Comparison of ENCODE assay signal across 1 cellular context in genomic region chr1:16903458-16903796, GRCh38.
TF ChIP-seq lines count a peak whose summit lies in the region.

No MANE protein-coding gene starts in this region.

TF ChIP-seq in IMR-90, 13 proteins besides CTCF, POLR2A, EP300 and RAD21:
- no peak for TF ChIP-seq NFE2L2 (IDR thresholded peaks at IDR 0.05; ENCODE audit: low read depth, low read length)
- TF ChIP-seq USF2 (IDR thresholded peaks at IDR 0.05; ENCODE audit: low read depth, low read length), result no peak
- no peak for TF ChIP-seq SMC3 (IDR thresholded peaks at IDR 0.05; ENCODE audit: low read depth, low read length)
- no peak for TF ChIP-seq RFX5 (IDR thresholded peaks at IDR 0.05; ENCODE audit: low read depth, low read length)
- no peak for TF ChIP-seq BHLHE40 (IDR thresholded peaks at IDR 0.05; ENCODE audit: low read depth, low read length)
- TF ChIP-seq MAZ (IDR thresholded peaks at IDR 0.05; ENCODE audit: borderline replicate concordance, low read depth, low read length), result no peak
- TF ChIP-seq, protein P1, sequence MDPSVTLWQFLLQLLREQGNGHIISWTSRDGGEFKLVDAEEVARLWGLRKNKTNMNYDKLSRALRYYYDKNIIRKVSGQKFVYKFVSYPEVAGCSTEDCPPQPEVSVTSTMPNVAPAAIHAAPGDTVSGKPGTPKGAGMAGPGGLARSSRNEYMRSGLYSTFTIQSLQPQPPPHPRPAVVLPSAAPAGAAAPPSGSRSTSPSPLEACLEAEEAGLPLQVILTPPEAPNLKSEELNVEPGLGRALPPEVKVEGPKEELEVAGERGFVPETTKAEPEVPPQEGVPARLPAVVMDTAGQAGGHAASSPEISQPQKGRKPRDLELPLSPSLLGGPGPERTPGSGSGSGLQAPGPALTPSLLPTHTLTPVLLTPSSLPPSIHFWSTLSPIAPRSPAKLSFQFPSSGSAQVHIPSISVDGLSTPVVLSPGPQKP (IDR thresholded peaks at IDR 0.05; ENCODE audit: borderline replicate concordance, low read depth, low read length), result no peak
- TF ChIP-seq FOS (IDR thresholded peaks at IDR 0.05; ENCODE audit: low read depth, low read length), result no peak
- TF ChIP-seq RCOR1 (IDR thresholded peaks at IDR 0.05; ENCODE audit: insufficient replicate concordance, low read length), result no peak
- TF ChIP-seq CHD1 (IDR thresholded peaks at IDR 0.05; ENCODE audit: low read depth, low read length), result no peak
